ENCODE assay signal across 8 cellular contexts in genomic region chr10:69065406-69066361, GRCh38.
A peak's percentile ranks its signal among the peaks of the same experiment; 100 is the strongest.
DNase-seq lines count a peak whose midpoint lies in the region; ATAC-seq and TF ChIP-seq lines count a peak whose summit lies in the region.

No MANE protein-coding gene starts in this region.

- peak overlapping the region in 8 of 10 experiments; percentile 1 to 36 (median 26); a peak in 11 of 20 replicates for H3K4me3 ChIP-seq in BLaER1 treated with 17β-estradiol and CSF1 and Interleukin-3, amounts not matched to agents 10 nM and 100 nM
- no peak overlapping the region for H3K4me3 ChIP-seq in adipocyte (ENCODE audit: low read length)
- peak overlapping the region in 1 of 2 donors; percentile 17 for H3K4me3 ChIP-seq in muscle layer of duodenum (ENCODE audit: low read depth in 1 of 2, low read length in 2 of 2)

- no peaks in the 10 kb centered on the region; a peak in 1 of 22 replicates for H3K9me3 ChIP-seq in BLaER1 treated with 17β-estradiol and CSF1 and Interleukin-3, amounts not matched to agents 10 nM and 100 nM (replicated peaks in 1 of 11)
- H3K9me3 ChIP-seq in adipocyte (ENCODE audit: control insufficient read depth, low read length): no peaks in the 10 kb centered on the region
- no peaks in the 10 kb centered on the region for H3K9me3 ChIP-seq in muscle layer of duodenum (ENCODE audit: control insufficient read depth in 1 of 2, low read length in 2 of 2)

- H3K36me3 ChIP-seq in BLaER1 treated with 17β-estradiol and CSF1 and Interleukin-3, amounts not matched to agents 10 nM and 100 nM: no peaks in the 10 kb centered on the region
- no peaks in the 10 kb centered on the region for H3K36me3 ChIP-seq in adipocyte (ENCODE audit: control insufficient read depth, insufficient read depth, low read length, severe bottlenecking)
- H3K36me3 ChIP-seq in muscle layer of duodenum (ENCODE audit: control insufficient read depth in 1 of 2, insufficient read depth in 2 of 2, low read length in 2 of 2): peaks cover 0 to 3% of the 10 kb centered on the region in 2 donors

- H3K9ac ChIP-seq in BLaER1 treated with 17β-estradiol and CSF1 and Interleukin-3, amounts not matched to agents 10 nM and 100 nM: peak overlapping the region; percentile 75 to 94 (median 88)
- H3K9ac ChIP-seq in adipocyte (ENCODE audit: low read length): no peak overlapping the region

- peaks cover 28% of the 10 kb centered on the region for H3K27me3 Mint-ChIP-seq in nephron progenitor cell (ENCODE audit: low read depth, poor library complexity)

- H3K4me1 ChIP-seq in BLaER1 treated with 17β-estradiol and CSF1 and Interleukin-3, amounts not matched to agents 10 nM and 100 nM: peaks cover 58 to 98% (median 96%) of the 10 kb centered on the region in 10 experiments
- peaks cover 48% of the 10 kb centered on the region for H3K4me1 ChIP-seq in adipocyte (ENCODE audit: control insufficient read depth, insufficient read depth, low read length)
- peaks cover 0 to 8% of the 10 kb centered on the region in 2 donors for H3K4me1 ChIP-seq in muscle layer of duodenum (ENCODE audit: control insufficient read depth in 1 of 2, insufficient read depth in 2 of 2, low read length in 2 of 2)

- H3K9me3 Mint-ChIP-seq in nephron progenitor cell: no peaks in the 10 kb centered on the region

- H3K36me3 Mint-ChIP-seq in nephron progenitor cell (ENCODE audit: low read depth): no peaks in the 10 kb centered on the region

- no peak overlapping the region for H3K27ac Mint-ChIP-seq in nephron progenitor cell

- no peaks in the 10 kb centered on the region for H4K20me1 ChIP-seq in BLaER1 treated with 17β-estradiol and CSF1 and Interleukin-3, amounts not matched to agents 10 nM and 100 nM

- no peak for TF ChIP-seq CTCF in nephron progenitor cell (IDR thresholded peaks at IDR 0.05)

- peak; percentile 45 for DNase-seq in adipocyte (ENCODE audit: low read depth)
- DNase-seq in nephron progenitor cell: no peak
- DNase-seq in NCI-H1417 (lab: John Stamatoyannopoulos, UW): no peak
- DNase-seq in germinal center (ENCODE audit: low spot score): no peak

- ATAC-seq in GM19395 (IDR thresholded peaks at IDR 0.05; ENCODE audit: unreplicated experiment): peak; percentile 51
- peak; percentile 45 for ATAC-seq in HG03520 (IDR thresholded peaks at IDR 0.05; ENCODE audit: unreplicated experiment)

- peak overlapping the region; percentile 95 to 99 (median 98) for H3K27ac ChIP-seq in BLaER1 treated with 17β-estradiol and CSF1 and Interleukin-3, amounts not matched to agents 10 nM and 100 nM
- peak overlapping the region; percentile 60 for H3K27ac ChIP-seq in muscle layer of duodenum (ENCODE audit: low read length)

- H3K4me2 ChIP-seq in BLaER1 treated with 17β-estradiol and CSF1 and Interleukin-3, amounts not matched to agents 10 nM and 100 nM: peak overlapping the region; percentile 88 to 98 (median 94)

- no peaks in the 10 kb centered on the region for H3K27me3 ChIP-seq in BLaER1 treated with 17β-estradiol and CSF1 and Interleukin-3, amounts not matched to agents 10 nM and 100 nM
- no peaks in the 10 kb centered on the region for H3K27me3 ChIP-seq in adipocyte (replicated peaks; ENCODE audit: control insufficient read depth, insufficient read depth, low read length)
- no peaks in the 10 kb centered on the region for H3K27me3 ChIP-seq in muscle layer of duodenum (ENCODE audit: low read depth, low read length)

- no peak overlapping the region for H3K4me3 Mint-ChIP-seq in nephron progenitor cell

- H3K4me1 Mint-ChIP-seq in nephron progenitor cell: peaks cover 6% of the 10 kb centered on the region
